12 cellular contexts compared by ENCODE assay signal in genomic region chr2:239226677-239227076, GRCh38.
DNase-seq lines count a peak whose midpoint lies in the region; ATAC-seq and TF ChIP-seq lines count a peak whose summit lies in the region.
"Had no signal": no experiment of that assay in that cellular context is flagged by ENCODE, and none has a peak within 500 bp of the region (broad histone marks: within the 10 kb centered on the region; RNA-seq: fewer than 3 reads in every experiment).

No MANE protein-coding gene starts in this region.

- H3K27ac Mint-ChIP-seq in activated CD8-positive, alpha-beta T cell treated with anti-CD3 and anti-CD28 coated beads for 36 hours: peak overlapping the region; percentile 1
- H3K27ac Mint-ChIP-seq in activated CD8-positive, alpha-beta T cell treated with anti-CD3 and anti-CD28 coated beads, Interleukin-2, amount 10 ng/mL, durations not matched to agents 7 days and 5 days: no peak overlapping the region
- H3K27ac Mint-ChIP-seq in chondrocyte (ENCODE audit: unreplicated experiment): peak overlapping the region; percentile 82

- no peaks in the 10 kb centered on the region for H3K9me3 Mint-ChIP-seq in activated CD8-positive, alpha-beta T cell treated with anti-CD3 and anti-CD28 coated beads for 36 hours
- no peaks in the 10 kb centered on the region for H3K9me3 Mint-ChIP-seq in activated CD8-positive, alpha-beta T cell treated with anti-CD3 and anti-CD28 coated beads, Interleukin-2, amount 10 ng/mL, durations not matched to agents 7 days and 5 days (ENCODE audit: insufficient read depth)
- no peaks in the 10 kb centered on the region for H3K9me3 Mint-ChIP-seq in chondrocyte (ENCODE audit: low read depth)

- peak overlapping the region; percentile 46 for H3K9ac ChIP-seq in muscle layer of colon (ENCODE audit: low read length)

- H3K27ac ChIP-seq in muscle layer of colon (ENCODE audit: low read depth, low read length): peak overlapping the region; percentile 69
- peak overlapping the region in 2 of 3 donors; percentile 5 to 55 for H3K27ac ChIP-seq in thyroid gland

- peaks cover 78% of the 10 kb centered on the region for H3K4me1 ChIP-seq in muscle layer of colon (ENCODE audit: insufficient read depth, low read length)
- peaks cover 40 to 53% of the 10 kb centered on the region in 2 donors for H3K4me1 ChIP-seq in thyroid gland
- peaks cover 35% of the 10 kb centered on the region for H3K4me1 ChIP-seq in BE2C

- DNase-seq in activated CD8-positive, alpha-beta T cell treated with anti-CD3 and anti-CD28 coated beads for 36 hours: no peak
- DNase-seq in activated CD8-positive, alpha-beta T cell treated with anti-CD3 and anti-CD28 coated beads, Interleukin-2, amount 10 ng/mL, durations not matched to agents 7 days and 5 days: no peak
- no peak for DNase-seq in chondrocyte (ENCODE audit: low spot score)
- DNase-seq in thyroid gland: no peak
- no peak for DNase-seq in HT-29 (ENCODE audit: low spot score)
- DNase-seq in BE2C: no peak
- DNase-seq: NCI-H526 treated with DMSO at 0.1 percent for 48 hours; retina; stimulated activated naive CD8-positive, alpha-beta T cell treated with anti-CD3 and anti-CD28 coated beads, Interleukin-15, Interleukin-2, amounts not matched to agents 100 U/mL and 50 U/mL, for 24 hours had no signal

- no peak for TF ChIP-seq POLR2A in thyroid gland (IDR thresholded peaks at IDR 0.05)

- H3K36me3 Mint-ChIP-seq in activated CD8-positive, alpha-beta T cell treated with anti-CD3 and anti-CD28 coated beads for 36 hours (ENCODE audit: low read depth): no peaks in the 10 kb centered on the region
- H3K36me3 Mint-ChIP-seq in activated CD8-positive, alpha-beta T cell treated with anti-CD3 and anti-CD28 coated beads, Interleukin-2, amount 10 ng/mL, durations not matched to agents 7 days and 5 days (ENCODE audit: low read depth): no peaks in the 10 kb centered on the region
- H3K36me3 Mint-ChIP-seq in chondrocyte (ENCODE audit: low read depth): no peaks in the 10 kb centered on the region

- TF ChIP-seq CTCF in activated CD8-positive, alpha-beta T cell treated with anti-CD3 and anti-CD28 coated beads for 36 hours (IDR thresholded peaks at IDR 0.05): no peak
- peak; percentile 18 for TF ChIP-seq CTCF in chondrocyte (IDR thresholded peaks at IDR 0.05)
- TF ChIP-seq CTCF in thyroid gland (IDR thresholded peaks at IDR 0.05): no peak
- no peak for TF ChIP-seq CTCF in BE2C (IDR thresholded peaks at IDR 0.05; ENCODE audit: low read depth, low read length)

- 83 to 85% methylated on average over 7 of the region's 7 CpGs for whole genome bisulfite sequencing in thyroid gland, 2 donors

- CTCF ChIA-PET in activated CD8-positive, alpha-beta T cell treated with anti-CD3 and anti-CD28 coated beads for 36 hours (lab: Charles Lee): interaction anchor here (1.6 kb wide), 1 partner anchor 10 kb away, joined by 3 read pairs; no protein-coding TSS in a partner anchor
- CTCF ChIA-PET in activated CD8-positive, alpha-beta T cell treated with anti-CD3 and anti-CD28 coated beads, Interleukin-2, amount 10 ng/mL, durations not matched to agents 7 days and 5 days (lab: Charles Lee): no interaction called here

- H3K36me3 ChIP-seq in muscle layer of colon (ENCODE audit: insufficient read depth, low read length) (no peaks in the 10 kb centered on the region), thyroid gland (no peaks in the 10 kb centered on the region), BE2C (no peaks in the 10 kb centered on the region)

- ATAC-seq in activated CD8-positive, alpha-beta T cell treated with anti-CD3 and anti-CD28 coated beads for 36 hours: no peak
- no peak for ATAC-seq in activated CD8-positive, alpha-beta T cell treated with anti-CD3 and anti-CD28 coated beads, Interleukin-2, amount 10 ng/mL, durations not matched to agents 7 days and 5 days
- no peak for ATAC-seq in esophagus mucosa
- ATAC-seq: stimulated activated naive CD8-positive, alpha-beta T cell treated with anti-CD3 and anti-CD28 coated beads, Interleukin-15, Interleukin-2, amounts not matched to agents 100 U/mL and 50 U/mL, for 24 hours had no signal

- H3K4me3 ChIP-seq in muscle layer of colon (ENCODE audit: low read depth in 1 of 2, low read length in 2 of 2) (no peak overlapping the region), thyroid gland (replicated peaks in 1 of 3) (no peak overlapping the region), BE2C (ENCODE audit: low read depth, low read length) (no peak overlapping the region)
- H3K4me3 ChIP-seq: A549 had no signal

- H3K4me1 Mint-ChIP-seq in activated CD8-positive, alpha-beta T cell treated with anti-CD3 and anti-CD28 coated beads for 36 hours (ENCODE audit: low read depth): peaks cover 59% of the 10 kb centered on the region
- peaks cover 81% of the 10 kb centered on the region for H3K4me1 Mint-ChIP-seq in activated CD8-positive, alpha-beta T cell treated with anti-CD3 and anti-CD28 coated beads, Interleukin-2, amount 10 ng/mL, durations not matched to agents 7 days and 5 days (ENCODE audit: low read depth)
- peaks cover 62% of the 10 kb centered on the region for H3K4me1 Mint-ChIP-seq in chondrocyte (ENCODE audit: low read depth)

- intact Hi-C loops in activated CD8-positive, alpha-beta T cell treated with anti-CD3 and anti-CD28 coated beads for 36 hours (cut with micrococcal nuclease): no loop called here
- intact Hi-C loops in thyroid gland (cut with DNase I): no loop called here

- H3K27me3 ChIP-seq in muscle layer of colon (ENCODE audit: control insufficient read depth in 1 of 2, insufficient read depth in 2 of 2, low read length in 2 of 2) (no peaks in the 10 kb centered on the region), thyroid gland (no peaks in the 10 kb centered on the region), BE2C (no peaks in the 10 kb centered on the region)

- H3K4me3 Mint-ChIP-seq in activated CD8-positive, alpha-beta T cell treated with anti-CD3 and anti-CD28 coated beads for 36 hours: no peak overlapping the region
- H3K4me3 Mint-ChIP-seq in activated CD8-positive, alpha-beta T cell treated with anti-CD3 and anti-CD28 coated beads, Interleukin-2, amount 10 ng/mL, durations not matched to agents 7 days and 5 days: no peak overlapping the region
- H3K4me3 Mint-ChIP-seq in chondrocyte (ENCODE audit: unreplicated experiment): no peak overlapping the region

- no peaks in the 10 kb centered on the region for H3K27me3 Mint-ChIP-seq in activated CD8-positive, alpha-beta T cell treated with anti-CD3 and anti-CD28 coated beads for 36 hours
- H3K27me3 Mint-ChIP-seq in activated CD8-positive, alpha-beta T cell treated with anti-CD3 and anti-CD28 coated beads, Interleukin-2, amount 10 ng/mL, durations not matched to agents 7 days and 5 days (ENCODE audit: low read depth): no peaks in the 10 kb centered on the region
- no peaks in the 10 kb centered on the region for H3K27me3 Mint-ChIP-seq in chondrocyte (ENCODE audit: low read depth)

- POLR2A ChIA-PET in activated CD8-positive, alpha-beta T cell treated with anti-CD3 and anti-CD28 coated beads for 36 hours (lab: Charles Lee): interaction anchor here (0.8 kb wide), 1 partner anchor 10 kb away, joined by 3 read pairs; no protein-coding TSS in a partner anchor
- POLR2A ChIA-PET in activated CD8-positive, alpha-beta T cell treated with anti-CD3 and anti-CD28 coated beads, Interleukin-2, amount 10 ng/mL, durations not matched to agents 7 days and 5 days (lab: Charles Lee): no interaction called here

- H3K9me3 ChIP-seq in muscle layer of colon (ENCODE audit: low read length) (no peaks in the 10 kb centered on the region), thyroid gland (no peaks in the 10 kb centered on the region), BE2C (no peaks in the 10 kb centered on the region)
- H3K9me3 ChIP-seq: A549 had no signal
